In the genomic region with DNA sequence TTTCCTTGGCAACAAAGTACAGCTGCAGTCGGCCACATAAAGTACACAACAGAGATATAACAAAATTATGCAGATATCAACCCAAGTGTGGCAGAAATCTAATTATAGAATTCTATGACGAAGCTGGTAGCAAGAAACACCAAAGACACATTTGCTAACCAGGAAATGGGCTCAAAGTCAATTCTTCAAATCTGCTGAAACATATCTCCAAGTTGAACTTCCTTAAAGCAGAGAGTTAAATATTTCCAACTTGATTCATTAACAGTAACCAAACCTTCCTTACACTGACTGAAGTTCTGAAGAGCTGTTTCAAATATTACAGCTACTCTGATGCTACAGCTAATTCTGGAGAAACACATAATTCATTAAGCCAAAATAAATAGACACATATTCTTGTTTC, we compare ENCODE assay signal across 9 cellular contexts.
A peak's percentile ranks its signal among the peaks of the same experiment; 100 is the strongest.
DNase-seq lines count a peak whose midpoint lies in the region; ATAC-seq and TF ChIP-seq lines count a peak whose summit lies in the region.
"Had no signal": no experiment of that assay in that cellular context is flagged by ENCODE, and none has a peak within 500 bp of the region (broad histone marks: within the 10 kb centered on the region; RNA-seq: fewer than 3 reads in every experiment).

No MANE protein-coding gene starts in this region.

- no peak for DNase-seq in activated CD4-positive, alpha-beta T cell treated with anti-CD3 and anti-CD28 coated beads, Interleukin-2, amount 10 ng/mL, durations not matched to agents 24 days and 14 days
- DNase-seq in activated CD4-positive, alpha-beta T cell treated with anti-CD3 and anti-CD28 coated beads, Interleukin-2, amount 50 U/mL, for 4 hours, result no peak
- DNase-seq in adrenal gland (no peak), iris pigment epithelial cell (ENCODE audit: low read depth) (peak; percentile 66), testis (no peak), 8988T (no peak), NCI-H1930 (lab: John Stamatoyannopoulos, UW) (no peak)

- H3K27ac ChIP-seq in adrenal gland (peak overlapping the region in 4 of 5 donors; percentile 0 to 56 (median 48)), testis (peak overlapping the region; percentile 14 to 52)
- H3K27ac ChIP-seq: HL-60 had no signal

- H3K4me3 ChIP-seq in adrenal gland (no peak overlapping the region), testis (no peak overlapping the region)

- peak overlapping the region; percentile 54 for H3K27ac Mint-ChIP-seq in activated CD4-positive, alpha-beta T cell treated with anti-CD3 and anti-CD28 coated beads, Interleukin-2, amount 10 ng/mL, durations not matched to agents 24 days and 14 days

- no peaks in the 10 kb centered on the region for H3K27me3 Mint-ChIP-seq in activated CD4-positive, alpha-beta T cell treated with anti-CD3 and anti-CD28 coated beads, Interleukin-2, amount 10 ng/mL, durations not matched to agents 24 days and 14 days

- no peaks in the 10 kb centered on the region for H3K9me3 Mint-ChIP-seq in activated CD4-positive, alpha-beta T cell treated with anti-CD3 and anti-CD28 coated beads, Interleukin-2, amount 10 ng/mL, durations not matched to agents 24 days and 14 days

- H3K4me1 Mint-ChIP-seq in activated CD4-positive, alpha-beta T cell treated with anti-CD3 and anti-CD28 coated beads, Interleukin-2, amount 10 ng/mL, durations not matched to agents 24 days and 14 days, result peaks cover 31% of the 10 kb centered on the region

- H3K9me3 ChIP-seq in adrenal gland (replicated peaks in 1 of 3) (no peaks in the 10 kb centered on the region), testis (no peaks in the 10 kb centered on the region)

- TF ChIP-seq POLR2A in adrenal gland (IDR thresholded peaks at IDR 0.05), result no peak
- no peak for TF ChIP-seq POLR2A in testis (IDR thresholded peaks at IDR 0.05)

- no peaks in the 10 kb centered on the region for H3K27me3 ChIP-seq in adrenal gland
- H3K27me3 ChIP-seq in testis, result no peaks in the 10 kb centered on the region

- H3K36me3 Mint-ChIP-seq in activated CD4-positive, alpha-beta T cell treated with anti-CD3 and anti-CD28 coated beads, Interleukin-2, amount 10 ng/mL, durations not matched to agents 24 days and 14 days (ENCODE audit: low read depth), result peaks cover 58% of the 10 kb centered on the region

- H3K36me3 ChIP-seq in adrenal gland (replicated peaks in 1 of 2) (peaks cover 0 to 44% of the 10 kb centered on the region in 2 donors), testis (ENCODE audit: low read depth, missing control alignments) (no peaks in the 10 kb centered on the region)

- H3K4me1 ChIP-seq in adrenal gland (replicated peaks in 1 of 2) (peaks cover 17 to 26% of the 10 kb centered on the region in 2 donors), testis (peaks cover 13% of the 10 kb centered on the region)

- ATAC-seq in GM19455 (IDR thresholded peaks at IDR 0.05; ENCODE audit: unreplicated experiment), result no peak

- 16 to 23% (median 21%) methylated on average over 2 of the region's 2 CpGs for WGBS in adrenal gland, 4 donors
- 28 to 48% methylated on average over 2 of the region's 2 CpGs for WGBS in testis, 2 donors

- no peak for TF ChIP-seq CTCF in adrenal gland (IDR thresholded peaks at IDR 0.05)
- TF ChIP-seq CTCF in testis (IDR thresholded peaks at IDR 0.05), result no peak

- intact Hi-C loops in activated CD4-positive, alpha-beta T cell treated with anti-CD3 and anti-CD28 coated beads, Interleukin-2, amount 10 ng/mL, durations not matched to agents 24 days and 14 days (cut with micrococcal nuclease), result no loop called here
- intact Hi-C loops in adrenal gland (cut with DNase I), result no loop called here
- intact Hi-C loops in testis (cut with DNase I; ENCODE audit: low total_unique reads), result no loop called here

- no peak overlapping the region for H3K4me3 Mint-ChIP-seq in activated CD4-positive, alpha-beta T cell treated with anti-CD3 and anti-CD28 coated beads, Interleukin-2, amount 10 ng/mL, durations not matched to agents 24 days and 14 days
